In genomic region chr3:167734498-167735232, GRCh38 we compare ENCODE assay signal across 8 cellular contexts. TPM values are rescaled to one million over a fixed set of nuclear protein-coding genes. Genes with fewer than 3 reads are reported as not detected.
DNase-seq lines count a peak whose midpoint lies in the region; ATAC-seq, FAIRE-seq and TF ChIP-seq lines count a peak whose summit lies in the region.

PDCD10 (minus strand) TSS chr3:167734892; CDS start chr3:167720157, 14,735 bp downstream.

- no peaks in the 10 kb centered on the region for H3K36me3 Mint-ChIP-seq in natural killer cell treated with Interleukin-12 subunit alpha and Interleukin-12 subunit beta and Interleukin-15 and Interleukin-18, amount 100 ng/mL, for 72 hours

- H3K27me3 Mint-ChIP-seq in natural killer cell treated with Interleukin-12 subunit alpha and Interleukin-12 subunit beta and Interleukin-15 and Interleukin-18, amount 100 ng/mL, for 72 hours: no peaks in the 10 kb centered on the region

- peak; percentile 98 for FAIRE-seq in G401.6 (lab: Jason Lieb, UNC)

- in situ Hi-C loops in HAP-1 (cut with MboI; ENCODE audit: low sequenced_read_pairs): no loop called here

- no peak within 1 kb of the TSS for H3K27ac Mint-ChIP-seq in natural killer cell treated with Interleukin-12 subunit alpha and Interleukin-12 subunit beta and Interleukin-15 and Interleukin-18, amount 100 ng/mL, for 72 hours

- H3K4me1 Mint-ChIP-seq in natural killer cell treated with Interleukin-12 subunit alpha and Interleukin-12 subunit beta and Interleukin-15 and Interleukin-18, amount 100 ng/mL, for 72 hours (ENCODE audit: low read depth in 2 of 2): peaks cover 0 to 14% of the 10 kb centered on the region in 2 donors

- DNase-seq in HAP-1 (ENCODE audit: low spot score in 2 of 2): peak; percentile 98
- peak; percentile 99 for DNase-seq in MG63
- DNase-seq in SHP77 (lab: John Stamatoyannopoulos, UW): peak; percentile 99
- DNase-seq in activated effector memory CD4-positive, alpha-beta T cell treated with Interleukin-2 at 50 U/mL for 16 hours: peak; percentile 95
- DNase-seq in fibroblast of the aortic adventitia (ENCODE audit: low read depth): peak; percentile 98
- peak; percentile 97 for DNase-seq in natural killer cell treated with Interleukin-12 subunit alpha and Interleukin-12 subunit beta and Interleukin-15 and Interleukin-18, amount 100 ng/mL, for 72 hours (ENCODE audit: low spot score)
- peak; percentile 94 for DNase-seq in stimulated activated naive CD8-positive, alpha-beta T cell treated with anti-CD3 and anti-CD28 coated beads, Interleukin-15, Interleukin-2, amounts not matched to agents 100 U/mL and 50 U/mL, for 24 hours

- no peak for TF ChIP-seq CTCF in fibroblast of the aortic adventitia (IDR thresholded peaks at IDR 0.05; ENCODE audit: insufficient read depth, low read length)

- H3K9me3 ChIP-seq in HAP-1 (no peaks in the 10 kb centered on the region), MG63 (no peaks in the 10 kb centered on the region)

- H3K27me3 ChIP-seq in HAP-1 (ENCODE audit: low read depth) (no peaks in the 10 kb centered on the region), MG63 (no peaks in the 10 kb centered on the region)

- H3K4me1 ChIP-seq in HAP-1: peaks cover 20% of the 10 kb centered on the region

- H3K36me3 ChIP-seq in HAP-1 (replicated peaks) (no peaks in the 10 kb centered on the region), MG63 (no peaks in the 10 kb centered on the region; the same call in 1 of the 2 replicates)

- no peak within 1 kb of the TSS for H3K4me3 Mint-ChIP-seq in natural killer cell treated with Interleukin-12 subunit alpha and Interleukin-12 subunit beta and Interleukin-15 and Interleukin-18, amount 100 ng/mL, for 72 hours

- H3K9me3 Mint-ChIP-seq in natural killer cell treated with Interleukin-12 subunit alpha and Interleukin-12 subunit beta and Interleukin-15 and Interleukin-18, amount 100 ng/mL, for 72 hours: no peaks in the 10 kb centered on the region

- ATAC-seq in natural killer cell treated with Interleukin-12 subunit alpha and Interleukin-12 subunit beta and Interleukin-15 and Interleukin-18, amount 100 ng/mL, for 72 hours: peak; percentile 93 to 95
- ATAC-seq in stimulated activated naive CD8-positive, alpha-beta T cell treated with anti-CD3 and anti-CD28 coated beads, Interleukin-15, Interleukin-2, amounts not matched to agents 100 U/mL and 50 U/mL, for 24 hours: peak; percentile 92

- peak within 1 kb of the TSS; percentile 97 for H3K4me3 ChIP-seq in HAP-1
- peak within 1 kb of the TSS; percentile 81 for H3K4me3 ChIP-seq in MG63
- peak within 1 kb of the TSS; percentile 95 for H3K4me3 ChIP-seq in fibroblast of the aortic adventitia (ENCODE audit: low read depth, low read length)

RNA-seq across cellular contexts. Expression of gene PDCD10, which starts in this region (rescaled TPM):
- total RNA-seq in MG63 (2014; rRNA removed; shearing (Covaris generic); ENCODE audit: low replicate concordance): 94.1 and 171 TPM in 2 replicates
- total RNA-seq in fibroblast of the aortic adventitia (ENCODE audit: low replicate concordance): 64.8 and 90.7 TPM in 2 replicates
- 10 to 100 TPM; 69.7 to 88.7 TPM for total RNA-seq in natural killer cell treated with Interleukin-12 subunit alpha and Interleukin-12 subunit beta and Interleukin-15 and Interleukin-18, amount 100 ng/mL, for 72 hours

Comparison
In these comparisons a context has a peak if more than half of its experiments do, and no peak if none do; other contexts are left out.
1. Peak in every context shown above with its lines: DNase-seq, ATAC-seq and H3K4me3 ChIP-seq.